Comparison of ENCODE assay signal across 8 cellular contexts in the genomic region with DNA sequence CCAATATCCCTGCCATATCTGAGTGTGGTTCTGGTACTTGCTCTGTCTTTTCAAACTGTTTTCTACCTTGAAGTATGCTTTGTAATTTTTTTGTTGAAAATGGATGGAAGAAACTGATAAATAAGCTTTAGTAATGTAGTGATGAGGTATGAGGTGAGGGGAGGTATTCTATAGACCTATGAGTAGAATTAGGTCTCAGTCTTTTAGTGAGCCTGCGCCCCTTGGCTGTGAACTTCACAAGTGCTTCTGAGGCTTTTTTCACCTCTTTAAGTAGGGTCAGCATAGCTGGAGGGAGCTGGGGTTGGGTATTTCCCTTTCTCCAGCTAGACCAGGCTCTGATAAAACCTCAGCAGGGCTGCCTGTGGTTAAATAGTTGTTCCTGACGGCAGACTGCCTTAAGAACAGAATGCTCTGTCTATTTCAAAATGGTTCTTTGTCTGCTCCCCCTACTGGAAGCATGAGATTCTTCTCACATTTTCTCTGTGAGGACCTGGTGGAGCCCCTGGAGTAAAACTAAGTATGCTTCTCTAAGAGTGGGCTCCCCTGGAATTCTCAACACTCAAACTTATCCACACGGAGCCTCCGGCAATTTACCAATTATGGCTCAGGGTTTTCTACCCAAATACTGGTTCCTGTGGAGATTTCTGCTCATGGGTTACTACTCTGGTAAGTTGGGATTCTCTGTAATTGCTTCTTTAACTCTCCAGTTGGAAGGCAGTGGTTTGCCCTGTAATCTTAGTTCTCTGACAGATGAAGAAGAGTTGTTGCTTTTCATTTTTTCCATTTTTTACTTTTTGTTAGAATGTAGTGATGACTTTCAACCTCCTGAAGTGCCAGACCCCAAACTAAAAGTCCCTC. TPM values are rescaled to one million over a fixed set of nuclear protein-coding genes. Genes with fewer than 3 reads are reported as not detected.
DNase-seq lines count a peak whose midpoint lies in the region; ATAC-seq and TF ChIP-seq lines count a peak whose summit lies in the region.

No MANE protein-coding gene starts in this region.

- H3K27ac Mint-ChIP-seq in endodermal cell: no peak overlapping the region

- ATAC-seq in HG02852 (IDR thresholded peaks at IDR 0.05; ENCODE audit: unreplicated experiment): no peak

- H3K27me3 Mint-ChIP-seq in endodermal cell (ENCODE audit: insufficient read depth): no peaks in the 10 kb centered on the region

- H3K4me3 Mint-ChIP-seq in endodermal cell: no peak overlapping the region

- H3K4me2 ChIP-seq in OCI-LY1 (ENCODE audit: low read length): no peak overlapping the region

- TF ChIP-seq CTCF in GM12874 (IDR thresholded peaks at IDR 0.05; ENCODE audit: insufficient read depth, low read depth, low read length): peak; percentile 38; the same call in 1 of the 2 replicates
- peak; percentile 54 for TF ChIP-seq CTCF in OCI-LY1 (IDR thresholded peaks at IDR 0.05; ENCODE audit: low read length)
- TF ChIP-seq CTCF in endodermal cell (conservative IDR thresholded peaks at IDR 0.05): peak; percentile 81

- H3K9me3 Mint-ChIP-seq in endodermal cell: peaks cover 3% of the 10 kb centered on the region

- H3K4me1 ChIP-seq in OCI-LY1 (ENCODE audit: insufficient read depth, low read length, severe bottlenecking) (no peaks in the 10 kb centered on the region), endodermal cell (ENCODE audit: control insufficient read depth, insufficient read depth, low read length) (peaks cover 3% of the 10 kb centered on the region)

- no peaks in the 10 kb centered on the region for H3K9me3 ChIP-seq in OCI-LY1 (ENCODE audit: low read length)
- peaks cover 6% of the 10 kb centered on the region for H3K9me3 ChIP-seq in endodermal cell (ENCODE audit: control insufficient read depth, low read length)

- no peaks in the 10 kb centered on the region for H3F3A ChIP-seq in OCI-LY1 (ENCODE audit: insufficient read depth, low read length)

- H3K4me1 Mint-ChIP-seq in endodermal cell: peaks cover 21% of the 10 kb centered on the region

- H3K9me2 ChIP-seq in OCI-LY1 (ENCODE audit: low read depth, low read length): no peaks in the 10 kb centered on the region

- no peaks in the 10 kb centered on the region for H4K20me1 ChIP-seq in OCI-LY1 (ENCODE audit: insufficient read depth, low read length)

- DNase-seq in A172 (ENCODE audit: low spot score) (peak; percentile 66), endodermal cell (peak; percentile 91), myocyte (ENCODE audit: low read depth) (peak; percentile 90), anterior cingulate cortex (lab: John Stamatoyannopoulos, UW) (no peak)
- no peak for DNase-seq in activated CD4-positive, CD25-positive, alpha-beta regulatory T cell (lab: John Stamatoyannopoulos, UW)

- H3K9ac ChIP-seq in OCI-LY1 (ENCODE audit: low read length) (no peak overlapping the region), endodermal cell (ENCODE audit: extremely low read depth, low read length, poor library complexity, severe bottlenecking) (peak overlapping the region; percentile 6)

- no peak overlapping the region for H3K27ac ChIP-seq in OCI-LY1 (ENCODE audit: low read depth, low read length, poor library complexity, severe bottlenecking)
- no peak overlapping the region for H3K27ac ChIP-seq in endodermal cell (ENCODE audit: low read depth, low read length)

- no peaks in the 10 kb centered on the region for H3K36me3 ChIP-seq in OCI-LY1 (ENCODE audit: insufficient read depth, low read length)
- no peaks in the 10 kb centered on the region for H3K36me3 ChIP-seq in endodermal cell (ENCODE audit: control insufficient read depth, insufficient read depth, low read length)

- no peaks in the 10 kb centered on the region for H3K79me2 ChIP-seq in OCI-LY1 (ENCODE audit: insufficient read depth, low read length)

- H3K36me3 Mint-ChIP-seq in endodermal cell (ENCODE audit: low read depth): no peaks in the 10 kb centered on the region

- H3K27me3 ChIP-seq in OCI-LY1 (ENCODE audit: insufficient read depth, low read length): no peaks in the 10 kb centered on the region
- H3K27me3 ChIP-seq in endodermal cell (ENCODE audit: control insufficient read depth, insufficient read depth, low read length, poor library complexity, severe bottlenecking): no peaks in the 10 kb centered on the region

- H3K4me3 ChIP-seq in OCI-LY1 (ENCODE audit: low read depth, low read length, poor library complexity, severe bottlenecking) (no peak overlapping the region), endodermal cell (ENCODE audit: low read length) (no peak overlapping the region)

- WGBS in endodermal cell (ENCODE audit: insufficient coverage in 1 of 2, insufficient read length in 1 of 2), 2 experiments: 32 to 67% methylated on average over 1 to 4 of the region's 4 CpGs

- no peak overlapping the region for H2AFZ ChIP-seq in OCI-LY1 (ENCODE audit: low read length)

RNA-seq across cellular contexts. Expression of a gene that starts 13.1 kb away (rescaled TPM):
- total RNA-seq in A172 (2014; rRNA removed; shearing (Covaris generic)): 1.1 and 1.4 TPM in 2 replicates
- total RNA-seq in endodermal cell (not detected), myocyte (2.8 and 3.3 TPM in 2 replicates)
- polyA plus RNA-seq in endodermal cell (2013, experiment 1 of 2): not detected
- polyA plus RNA-seq in endodermal cell (2013, experiment 2 of 2): not detected
- 0.83 TPM for polyA plus RNA-seq in myocyte (2012)

RNA-seq across cellular contexts. Expression of a gene that starts 14.0 kb away (rescaled TPM):
- not detected in 2 replicates for total RNA-seq in A172 (2014; rRNA removed; shearing (Covaris generic))
- total RNA-seq in endodermal cell (not detected), myocyte (not detected in 2 replicates)
- not detected for polyA plus RNA-seq in endodermal cell (2013, experiment 1 of 2)
- not detected for polyA plus RNA-seq in endodermal cell (2013, experiment 2 of 2)
- polyA plus RNA-seq in myocyte (2012): not detected

RNA-seq across cellular contexts. Expression of a gene that starts 33.5 kb away (rescaled TPM):
- total RNA-seq in A172 (2014; rRNA removed; shearing (Covaris generic)): not detected in 2 replicates
- total RNA-seq in endodermal cell (not detected), myocyte (not detected in 2 replicates)
- not detected for polyA plus RNA-seq in endodermal cell (2013, experiment 1 of 2)
- not detected for polyA plus RNA-seq in endodermal cell (2013, experiment 2 of 2)
- not detected for polyA plus RNA-seq in myocyte (2012)

RNA-seq across cellular contexts. Expression of a gene that starts 45.9 kb away (rescaled TPM):
- not detected in 2 replicates for total RNA-seq in A172 (2014; rRNA removed; shearing (Covaris generic))
- total RNA-seq in endodermal cell (not detected), myocyte (not detected in 2 replicates)
- not detected for polyA plus RNA-seq in endodermal cell (2013, experiment 1 of 2)
- not detected for polyA plus RNA-seq in endodermal cell (2013, experiment 2 of 2)
- polyA plus RNA-seq in myocyte (2012): not detected

RNA-seq across cellular contexts. Expression of a gene that starts 55.1 kb away (rescaled TPM):
- not detected in 2 replicates for total RNA-seq in A172 (2014; rRNA removed; shearing (Covaris generic))
- total RNA-seq in endodermal cell (not detected), myocyte (not detected in 2 replicates)
- polyA plus RNA-seq in endodermal cell (2013, experiment 1 of 2): not detected
- polyA plus RNA-seq in endodermal cell (2013, experiment 2 of 2): not detected
- not detected for polyA plus RNA-seq in myocyte (2012)

Comparison
In these comparisons a context has a peak if more than half of its experiments do, and no peak if none do; other contexts are left out.
1. DNase-seq: peak in A172 (single experiment), endodermal cell (single experiment) and myocyte (single experiment); none in activated CD4-positive, CD25-positive, alpha-beta regulatory T cell (0 of 4) and anterior cingulate cortex (0 of 58).
2. Peak in every context shown above with its lines, with median percentiles within 50 percentile points of each other: CTCF ChIP-seq.